In genomic region chr2:57093020-57093419, GRCh38 we compare ENCODE assay signal across 8 cellular contexts.
"Had no signal": no experiment of that assay in that cellular context is flagged by ENCODE, and none has a peak within 500 bp of the region (broad histone marks: within the 10 kb centered on the region; RNA-seq: fewer than 3 reads in every experiment).

No MANE protein-coding gene starts in this region.

- H3K27me3 Mint-ChIP-seq: IgD-negative memory B cell had no signal

- H3K27ac ChIP-seq: HL-60, KMS-11 had no signal

- H3K4me2 ChIP-seq: KMS-11 had no signal

- ATAC-seq: HepG2, K562 had no signal

- DNase-seq: IMR-90, KBM-7, KG1 had no signal

- H3K4me1 Mint-ChIP-seq: IgD-negative memory B cell had no signal

- H3K27ac Mint-ChIP-seq: IgD-negative memory B cell had no signal

- H3K4me3 Mint-ChIP-seq: IgD-negative memory B cell had no signal

- H3K36me3 Mint-ChIP-seq: IgD-negative memory B cell had no signal

- H3K4me3 ChIP-seq: K562 had no signal
